In genomic region chr4:39527296-39528055, GRCh38 we compare ENCODE assay signal across 1 cellular context.
TF ChIP-seq lines count a peak whose summit lies in the region.

UGDH (minus strand) TSS chr4:39527439; CDS start chr4:39521512, 5,927 bp downstream.

TF ChIP-seq in K562, 482 proteins besides CTCF, POLR2A, EP300 and RAD21 (continued from another document):
- TF ChIP-seq EZH2 (IDR thresholded peaks at IDR 0.05; ENCODE audit: borderline replicate concordance, low read depth, low read length) (no peak), BRD4 (IDR thresholded peaks at IDR 0.05) (0 out of 2 replicates have a peak, but pooled peaks have one; percentile 55), ETV6 (IDR thresholded peaks at IDR 0.05; ENCODE audit: borderline replicate concordance in 1 of 2, low read depth in 2 of 2, low read length in 1 of 2) (no peak), ETV6 (CRISPR knock-in tag; IDR thresholded peaks at IDR 0.05; ENCODE audit: borderline replicate concordance) (peak; percentile 32; the same call in 1 of the 2 replicates), CEBPG (CRISPR knock-in tag; IDR thresholded peaks at IDR 0.05) (no peak), CEBPG (tag; conservative IDR thresholded peaks at IDR 0.05 in 1 of 2, IDR thresholded peaks at IDR 0.05 in 1 of 2) (no peak), ZNF133 (CRISPR knock-in tag; IDR thresholded peaks at IDR 0.05) (no peak), TSC22D4 (tag; IDR thresholded peaks at IDR 0.05) (no peak), PCBP1 (IDR thresholded peaks at IDR 0.05; ENCODE audit: low read depth, low read length, poor library complexity, severe bottlenecking) (peak; percentile 76), STAT5A (IDR thresholded peaks at IDR 0.05; ENCODE audit: borderline replicate concordance, low read length) (no peak), MAFK (IDR thresholded peaks at IDR 0.05; ENCODE audit: low read length) (peak; percentile 1; the same call in 1 of the 2 replicates), TFAM (CRISPR knock-in tag; conservative IDR thresholded peaks at IDR 0.05) (no peak), GATA2 (CRISPR knock-in tag; IDR thresholded peaks at IDR 0.05) (no peak)
- TF ChIP-seq, protein P1, sequence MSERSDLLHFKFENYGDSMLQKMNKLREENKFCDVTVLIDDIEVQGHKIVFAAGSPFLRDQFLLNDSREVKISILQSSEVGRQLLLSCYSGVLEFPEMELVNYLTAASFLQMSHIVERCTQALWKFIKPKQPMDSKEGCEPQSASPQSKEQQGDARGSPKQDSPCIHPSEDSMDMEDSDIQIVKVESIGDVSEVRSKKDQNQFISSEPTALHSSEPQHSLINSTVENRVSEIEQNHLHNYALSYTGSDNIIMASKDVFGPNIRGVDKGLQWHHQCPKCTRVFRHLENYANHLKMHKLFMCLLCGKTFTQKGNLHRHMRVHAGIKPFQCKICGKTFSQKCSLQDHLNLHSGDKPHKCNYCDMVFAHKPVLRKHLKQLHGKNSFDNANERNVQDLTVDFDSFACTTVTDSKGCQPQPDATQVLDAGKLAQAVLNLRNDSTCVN (CRISPR knock-in tag; IDR thresholded peaks at IDR 0.05) = peak; percentile 10; the same call in 1 of the 2 replicates
TF ChIP-seq in K562: peak in this region for 141.
